11 cellular contexts compared by ENCODE assay signal in genomic region chr1:187151555-187151954, GRCh38.
"Had no signal": no experiment of that assay in that cellular context is flagged by ENCODE, and none has a peak within 500 bp of the region (broad histone marks: within the 10 kb centered on the region; RNA-seq: fewer than 3 reads in every experiment).

No MANE protein-coding gene starts in this region.

- H3K27ac ChIP-seq: GM23248 had no signal

- H3K36me3 ChIP-seq: HAP-1 had no signal

- H3K4me3 ChIP-seq: GM23248, GM23338, HAP-1 had no signal

- H3K4me1 ChIP-seq: HAP-1 had no signal

- ATAC-seq: GM23338, HCT116 had no signal

- H2AFZ ChIP-seq: GM23248, GM23338 had no signal

- H3K9me3 ChIP-seq: HAP-1 had no signal

- H3K4me2 ChIP-seq: GM23338 had no signal

- FAIRE-seq: H1, H54 had no signal

- DNase-seq: GM23248, GOT3, H7, H9, HCEC 1CT, HFFc6 had no signal

- H3K9ac ChIP-seq: GM23248 had no signal
